ENCODE assay signal across 8 cellular contexts in the genomic region with DNA sequence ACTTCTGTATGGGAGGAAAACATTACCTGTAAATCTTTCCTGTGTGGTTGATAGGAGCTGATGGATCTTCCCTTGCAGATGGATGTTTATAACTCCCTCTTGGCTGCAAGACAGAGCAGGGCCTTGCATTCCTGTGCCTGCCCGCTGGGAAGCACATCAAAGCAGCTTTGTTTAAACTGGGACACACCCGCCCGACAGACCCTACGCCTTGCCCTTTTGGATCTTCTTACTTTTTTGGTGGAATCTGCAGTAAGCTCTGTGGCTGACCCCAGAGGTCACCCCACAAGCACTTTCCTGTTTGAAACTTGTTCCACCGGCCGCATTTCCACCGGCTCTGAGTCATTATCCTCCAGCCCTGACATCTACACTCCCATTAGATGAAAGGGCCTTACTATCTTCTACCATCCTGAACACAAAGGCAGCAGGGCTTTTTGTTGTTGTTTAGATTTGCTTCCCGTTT.
A peak's percentile ranks its signal among the peaks of the same experiment; 100 is the strongest.
DNase-seq lines count a peak whose midpoint lies in the region; ATAC-seq and TF ChIP-seq lines count a peak whose summit lies in the region.

No MANE protein-coding gene starts in this region.

- DNase-seq in HT1080 (ENCODE audit: low read depth) (peak; percentile 98), foreskin fibroblast (peak; percentile 4 to 29), retina (peak; percentile 56), 8988T (no peak), T-helper 9 cell (no peak), NCI-H345 treated with DMSO at 0.1 percent for 48 hours (lab: John Stamatoyannopoulos, UW; ENCODE audit: unreplicated experiment) (no peak)
- peak; percentile 85 for DNase-seq in activated CD4-positive, alpha-beta T cell treated with anti-CD3 and anti-CD28 coated beads, Interleukin-2, amount 10 ng/mL, durations not matched to agents 24 days and 14 days

- peaks cover 2% of the 10 kb centered on the region for H3K36me3 Mint-ChIP-seq in activated CD4-positive, alpha-beta T cell treated with anti-CD3 and anti-CD28 coated beads, Interleukin-2, amount 10 ng/mL, durations not matched to agents 24 days and 14 days (ENCODE audit: low read depth)

- H3K4me1 Mint-ChIP-seq in activated CD4-positive, alpha-beta T cell treated with anti-CD3 and anti-CD28 coated beads, Interleukin-2, amount 10 ng/mL, durations not matched to agents 24 days and 14 days, result peaks cover 41% of the 10 kb centered on the region

- H3K4me3 Mint-ChIP-seq in activated CD4-positive, alpha-beta T cell treated with anti-CD3 and anti-CD28 coated beads, Interleukin-2, amount 10 ng/mL, durations not matched to agents 24 days and 14 days, result peak overlapping the region; percentile 33

- peaks cover 2% of the 10 kb centered on the region for H3K27me3 Mint-ChIP-seq in activated CD4-positive, alpha-beta T cell treated with anti-CD3 and anti-CD28 coated beads, Interleukin-2, amount 10 ng/mL, durations not matched to agents 24 days and 14 days

- ATAC-seq in GM21825 (IDR thresholded peaks at IDR 0.05; ENCODE audit: unreplicated experiment), result no peak

- TF ChIP-seq CTCF in foreskin fibroblast (IDR thresholded peaks at IDR 0.05; ENCODE audit: low read depth, low read length), result no peak

- H3K9me3 Mint-ChIP-seq in activated CD4-positive, alpha-beta T cell treated with anti-CD3 and anti-CD28 coated beads, Interleukin-2, amount 10 ng/mL, durations not matched to agents 24 days and 14 days, result peaks cover 11% of the 10 kb centered on the region

- H3K4me3 ChIP-seq in foreskin fibroblast (ENCODE audit: low read depth in 1 of 2, low read length in 2 of 2), result no peak overlapping the region

- peak overlapping the region; percentile 69 for H3K27ac Mint-ChIP-seq in activated CD4-positive, alpha-beta T cell treated with anti-CD3 and anti-CD28 coated beads, Interleukin-2, amount 10 ng/mL, durations not matched to agents 24 days and 14 days

- intact Hi-C loops in activated CD4-positive, alpha-beta T cell treated with anti-CD3 and anti-CD28 coated beads, Interleukin-2, amount 10 ng/mL, durations not matched to agents 24 days and 14 days (cut with micrococcal nuclease), result loop anchor here (2.0 to 10.0 kb wide), 4 partner anchors 40 to 686 kb away; no protein-coding TSS in a partner anchor

Comparison
In these comparisons a context has a peak if more than half of its experiments do, and no peak if none do; other contexts are left out.
1. DNase-seq: peak in HT1080 (single experiment), activated CD4-positive, alpha-beta T cell treated with anti-CD3 and anti-CD28 coated beads, Interleukin-2, amount 10 ng/mL, durations not matched to agents 24 days and 14 days (single experiment), foreskin fibroblast (2 of 2) and retina (single experiment); none in 8988T (single experiment), T-helper 9 cell (single experiment) and NCI-H345 treated with DMSO at 0.1 percent for 48 hours (single experiment).